In genomic region chr19:20078696-20079095, GRCh38 we compare ENCODE assay signal across 1 cellular context.
TF ChIP-seq lines count a peak whose summit lies in the region.

No MANE protein-coding gene starts in this region.

TF ChIP-seq in IMR-90, 13 proteins besides CTCF, POLR2A, EP300 and RAD21:
- TF ChIP-seq RFX5 (IDR thresholded peaks at IDR 0.05; ENCODE audit: low read depth, low read length) (no peak), FOS (IDR thresholded peaks at IDR 0.05; ENCODE audit: low read depth, low read length) (no peak)
- TF ChIP-seq, protein P1, sequence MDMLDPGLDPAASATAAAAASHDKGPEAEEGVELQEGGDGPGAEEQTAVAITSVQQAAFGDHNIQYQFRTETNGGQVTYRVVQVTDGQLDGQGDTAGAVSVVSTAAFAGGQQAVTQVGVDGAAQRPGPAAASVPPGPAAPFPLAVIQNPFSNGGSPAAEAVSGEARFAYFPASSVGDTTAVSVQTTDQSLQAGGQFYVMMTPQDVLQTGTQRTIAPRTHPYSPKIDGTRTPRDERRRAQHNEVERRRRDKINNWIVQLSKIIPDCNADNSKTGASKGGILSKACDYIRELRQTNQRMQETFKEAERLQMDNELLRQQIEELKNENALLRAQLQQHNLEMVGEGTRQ (IDR thresholded peaks at IDR 0.05; ENCODE audit: low read depth, low read length), result peak; percentile 49; the same call in 1 of the 2 replicates
- TF ChIP-seq, protein P2, sequence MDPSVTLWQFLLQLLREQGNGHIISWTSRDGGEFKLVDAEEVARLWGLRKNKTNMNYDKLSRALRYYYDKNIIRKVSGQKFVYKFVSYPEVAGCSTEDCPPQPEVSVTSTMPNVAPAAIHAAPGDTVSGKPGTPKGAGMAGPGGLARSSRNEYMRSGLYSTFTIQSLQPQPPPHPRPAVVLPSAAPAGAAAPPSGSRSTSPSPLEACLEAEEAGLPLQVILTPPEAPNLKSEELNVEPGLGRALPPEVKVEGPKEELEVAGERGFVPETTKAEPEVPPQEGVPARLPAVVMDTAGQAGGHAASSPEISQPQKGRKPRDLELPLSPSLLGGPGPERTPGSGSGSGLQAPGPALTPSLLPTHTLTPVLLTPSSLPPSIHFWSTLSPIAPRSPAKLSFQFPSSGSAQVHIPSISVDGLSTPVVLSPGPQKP (IDR thresholded peaks at IDR 0.05; ENCODE audit: borderline replicate concordance, low read depth, low read length), result no peak
